26 cellular contexts compared by ENCODE assay signal in the genomic region with DNA sequence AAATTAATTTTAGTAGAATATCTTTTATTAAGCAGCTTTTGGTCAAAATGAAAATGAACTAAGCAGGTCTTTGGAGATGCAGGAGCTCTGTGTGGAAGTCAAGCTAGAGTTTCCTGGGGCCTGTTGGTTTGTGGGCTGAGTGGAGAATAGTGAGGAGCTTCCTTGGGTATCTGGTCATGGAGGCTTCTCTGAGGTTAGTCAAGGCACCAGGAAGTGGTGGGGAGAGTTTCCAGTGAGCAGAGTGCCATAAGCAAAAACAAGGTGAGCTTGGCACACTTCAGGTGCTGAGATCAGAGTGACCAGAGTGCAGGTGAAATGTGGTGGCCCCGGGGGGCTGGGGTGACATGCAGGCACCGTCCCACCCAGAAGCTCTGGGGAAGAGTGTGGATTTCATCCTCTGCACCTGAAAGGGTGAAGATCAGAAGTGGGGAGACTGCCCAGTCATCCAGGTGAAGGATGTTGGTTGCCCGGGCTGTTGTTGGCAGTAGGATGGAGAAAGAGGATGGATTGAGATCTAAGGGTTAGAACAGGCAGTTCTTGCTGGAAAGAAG.
A peak's percentile ranks its signal among the peaks of the same experiment; 100 is the strongest.
DNase-seq lines count a peak whose midpoint lies in the region; ATAC-seq and TF ChIP-seq lines count a peak whose summit lies in the region.
"Had no signal": no experiment of that assay in that cellular context is flagged by ENCODE, and none has a peak within 500 bp of the region (broad histone marks: within the 10 kb centered on the region; RNA-seq: fewer than 3 reads in every experiment).

No MANE protein-coding gene starts in this region.

- WGBS in aorta, 2 donors: 92 to 93% methylated on average over 3 of the region's 3 CpGs

- peaks cover 24% of the 10 kb centered on the region for H3K36me3 Mint-ChIP-seq in CD4-positive, CD25-positive, alpha-beta regulatory T cell
- H3K36me3 Mint-ChIP-seq in CD4-positive, alpha-beta memory T cell: peaks cover 41 to 42% of the 10 kb centered on the region in 2 donors
- H3K36me3 Mint-ChIP-seq in activated naive CD8-positive, alpha-beta T cell: peaks cover 13% of the 10 kb centered on the region
- H3K36me3 Mint-ChIP-seq in naive thymus-derived CD8-positive, alpha-beta T cell: peaks cover 14 to 40% (median 17%) of the 10 kb centered on the region in 3 donors

- DNase-seq in CD4-positive, CD25-positive, alpha-beta regulatory T cell: peak in 1 of 3 donors; percentile 34
- no peak for DNase-seq in CD4-positive, alpha-beta memory T cell
- DNase-seq in naive thymus-derived CD8-positive, alpha-beta T cell: no peak
- no peak for DNase-seq in GM20000 (ENCODE audit: low spot score)
- no peak for DNase-seq in ascending aorta (ENCODE audit: low spot score in 2 of 2)
- DNase-seq in aorta: no peak
- DNase-seq: activated effector memory CD4-positive, alpha-beta T cell treated with anti-CD3 and anti-CD28 coated beads, Interleukin-2, amount 50 U/mL, for 16 hours; amniotic stem cell; DMS 273 treated with DMSO at 0.1 percent for 48 hours; effector memory CD4-positive, alpha-beta T cell; foreskin fibroblast; Karpas-422; lower lobe of right lung; NCI-H1436 treated with DMSO at 0.1 percent for 48 hours; NCI-H446 treated with DMSO at 0.1 percent for 48 hours; stimulated activated CD4-positive, alpha-beta T cell treated with anti-CD3 and anti-CD28 coated beads, Interleukin-12 subunit alpha, Interleukin-12 subunit beta, amount 100 ng/mL, for 4 hours; stimulated activated CD4-positive, alpha-beta T cell treated with anti-CD3 and anti-CD28 coated beads, Interleukin-4, amount 100 ng/mL, for 1 hour had no signal

- H3K27ac Mint-ChIP-seq in CD4-positive, CD25-positive, alpha-beta regulatory T cell: peak overlapping the region; percentile 15 to 80 (median 72)
- peak overlapping the region in 6 of 7 donors; percentile 23 to 83 (median 62) for H3K27ac Mint-ChIP-seq in CD4-positive, alpha-beta memory T cell
- peak overlapping the region; percentile 67 for H3K27ac Mint-ChIP-seq in activated naive CD8-positive, alpha-beta T cell
- H3K27ac Mint-ChIP-seq in naive thymus-derived CD8-positive, alpha-beta T cell: peak overlapping the region in 9 of 10 donors; percentile 16 to 88 (median 77)
- H3K27ac Mint-ChIP-seq: progenitor cell of endocrine pancreas; stimulated activated memory B cell treated with anti-CD40 and anti-IgM and Interleukin-4, amounts not matched to agents 10 μg/mL and 1 μg/mL and 100 μg/mL, for 72 hours had no signal

- peaks cover 4 to 5% of the 10 kb centered on the region in 2 experiments for H3K9me3 ChIP-seq in CD4-positive, CD25-positive, alpha-beta regulatory T cell (ENCODE audit: control insufficient read depth in 2 of 2, low read length in 2 of 2)
- no peaks in the 10 kb centered on the region for H3K9me3 ChIP-seq in CD4-positive, alpha-beta memory T cell (ENCODE audit: control insufficient read depth in 1 of 2, low read length in 2 of 2)
- H3K9me3 ChIP-seq in ascending aorta (no peaks in the 10 kb centered on the region), aorta (ENCODE audit: control insufficient read depth, low read length) (peaks cover 6% of the 10 kb centered on the region)
- H3K9me3 ChIP-seq: right lobe of liver had no signal

- H3K9me3 Mint-ChIP-seq in CD4-positive, CD25-positive, alpha-beta regulatory T cell: peaks cover 0 to 5% (median 2%) of the 10 kb centered on the region in 7 donors
- H3K9me3 Mint-ChIP-seq in CD4-positive, alpha-beta memory T cell: peaks cover 0 to 12% (median 5%) of the 10 kb centered on the region in 8 donors
- peaks cover 5% of the 10 kb centered on the region for H3K9me3 Mint-ChIP-seq in activated naive CD8-positive, alpha-beta T cell (ENCODE audit: low read depth)
- peaks cover 0 to 5% (median 2%) of the 10 kb centered on the region in 9 donors for H3K9me3 Mint-ChIP-seq in naive thymus-derived CD8-positive, alpha-beta T cell

- TF ChIP-seq CTCF in GM20000 (IDR thresholded peaks at IDR 0.05; ENCODE audit: extremely low read depth, missing control alignments): no peak
- no peak for TF ChIP-seq CTCF in ascending aorta (IDR thresholded peaks at IDR 0.05)

- no peaks in the 10 kb centered on the region for H3K4me1 ChIP-seq in CD4-positive, CD25-positive, alpha-beta regulatory T cell (ENCODE audit: control insufficient read depth, insufficient read depth, low read length, poor library complexity, severe bottlenecking)
- H3K4me1 ChIP-seq in CD4-positive, alpha-beta memory T cell (ENCODE audit: insufficient read depth, low read length): no peaks in the 10 kb centered on the region
- no peaks in the 10 kb centered on the region for H3K4me1 ChIP-seq in ascending aorta
- no peaks in the 10 kb centered on the region for H3K4me1 ChIP-seq in aorta (ENCODE audit: control insufficient read depth in 1 of 2, insufficient read depth in 2 of 2, low read length in 2 of 2)
- H3K4me1 ChIP-seq: breast epithelium, lower lobe of right lung, right lobe of liver had no signal

- H3K27me3 ChIP-seq in CD4-positive, CD25-positive, alpha-beta regulatory T cell (ENCODE audit: control insufficient read depth, insufficient read depth, low read length): no peaks in the 10 kb centered on the region
- H3K27me3 ChIP-seq in CD4-positive, alpha-beta memory T cell (ENCODE audit: insufficient read depth, low read length): no peaks in the 10 kb centered on the region
- no peaks in the 10 kb centered on the region for H3K27me3 ChIP-seq in ascending aorta
- H3K27me3 ChIP-seq in aorta (ENCODE audit: control insufficient read depth in 1 of 2, insufficient read depth in 2 of 2, low read length in 1 of 2): no peaks in the 10 kb centered on the region
- H3K27me3 ChIP-seq: breast epithelium, right lobe of liver had no signal

- peak in 1 of 2 donors; percentile 18 for ATAC-seq in CD4-positive, CD25-positive, alpha-beta regulatory T cell (ENCODE audit: low read depth in 2 of 2)
- no peak for ATAC-seq in naive thymus-derived CD8-positive, alpha-beta T cell
- no peak for ATAC-seq in aorta (ENCODE audit: low FRiP score)
- ATAC-seq: HepG2; stimulated activated memory B cell treated with anti-CD40 and anti-IgM and Interleukin-4, amounts not matched to agents 10 μg/mL and 1 μg/mL and 100 μg/mL, for 72 hours had no signal

- H3K4me3 ChIP-seq in CD4-positive, CD25-positive, alpha-beta regulatory T cell (ENCODE audit: low read depth, low read length): no peak overlapping the region
- H3K4me3 ChIP-seq in CD4-positive, alpha-beta memory T cell (ENCODE audit: low read length in 2 of 2): no peak overlapping the region
- H3K4me3 ChIP-seq in ascending aorta (no peak overlapping the region), aorta (ENCODE audit: low read length in 2 of 2) (no peak overlapping the region)
- H3K4me3 ChIP-seq: breast epithelium, lower lobe of right lung, right lobe of liver, SK-N-MC, thoracic aorta had no signal

- peaks cover 33% of the 10 kb centered on the region for H3K36me3 ChIP-seq in CD4-positive, CD25-positive, alpha-beta regulatory T cell (ENCODE audit: control insufficient read depth, insufficient read depth, low read length)
- H3K36me3 ChIP-seq in CD4-positive, alpha-beta memory T cell (ENCODE audit: insufficient read depth, low read length): peaks cover 31% of the 10 kb centered on the region
- H3K36me3 ChIP-seq in ascending aorta (peaks cover 34 to 38% of the 10 kb centered on the region in 2 donors), aorta (ENCODE audit: control insufficient read depth in 1 of 2, insufficient read depth in 2 of 2, low read length in 1 of 2) (peaks cover 0 to 11% of the 10 kb centered on the region in 2 donors)

- POLR2A ChIA-PET in CD4-positive, alpha-beta memory T cell (lab: Charles Lee; ENCODE audit: partially characterized antibody): no interaction called here
- POLR2A ChIA-PET in naive thymus-derived CD8-positive, alpha-beta T cell (lab: Charles Lee): no interaction called here

- no peaks in the 10 kb centered on the region for H3K27me3 Mint-ChIP-seq in CD4-positive, CD25-positive, alpha-beta regulatory T cell
- H3K27me3 Mint-ChIP-seq in CD4-positive, alpha-beta memory T cell: no peaks in the 10 kb centered on the region
- H3K27me3 Mint-ChIP-seq in activated naive CD8-positive, alpha-beta T cell: no peaks in the 10 kb centered on the region
- no peaks in the 10 kb centered on the region for H3K27me3 Mint-ChIP-seq in naive thymus-derived CD8-positive, alpha-beta T cell
- H3K27me3 Mint-ChIP-seq: progenitor cell of endocrine pancreas; stimulated activated memory B cell treated with anti-CD40 and anti-IgM and Interleukin-4, amounts not matched to agents 10 μg/mL and 1 μg/mL and 100 μg/mL, for 72 hours had no signal

- H3K27ac ChIP-seq in CD4-positive, CD25-positive, alpha-beta regulatory T cell (ENCODE audit: insufficient read depth, low read length, poor library complexity, severe bottlenecking): no peak overlapping the region
- H3K27ac ChIP-seq in CD4-positive, alpha-beta memory T cell (ENCODE audit: low read depth, low read length): no peak overlapping the region
- no peak overlapping the region for H3K27ac ChIP-seq in ascending aorta
- H3K27ac ChIP-seq in aorta (ENCODE audit: low read depth in 1 of 2, low read length in 2 of 2): no peak overlapping the region
- H3K27ac ChIP-seq: breast epithelium, lower lobe of right lung, right lobe of liver, RWPE1, SK-N-MC, thoracic aorta had no signal

- no peak overlapping the region for H3K4me3 Mint-ChIP-seq in CD4-positive, CD25-positive, alpha-beta regulatory T cell
- no peak overlapping the region for H3K4me3 Mint-ChIP-seq in CD4-positive, alpha-beta memory T cell
- no peak overlapping the region for H3K4me3 Mint-ChIP-seq in activated naive CD8-positive, alpha-beta T cell
- H3K4me3 Mint-ChIP-seq in naive thymus-derived CD8-positive, alpha-beta T cell: peak overlapping the region in 1 of 10 donors; percentile 11
- H3K4me3 Mint-ChIP-seq: stimulated activated memory B cell treated with anti-CD40 and anti-IgM and Interleukin-4, amounts not matched to agents 10 μg/mL and 1 μg/mL and 100 μg/mL, for 72 hours had no signal

- peaks cover 0 to 10% (median 7%) of the 10 kb centered on the region in 4 donors for H3K4me1 Mint-ChIP-seq in CD4-positive, CD25-positive, alpha-beta regulatory T cell
- H3K4me1 Mint-ChIP-seq in CD4-positive, alpha-beta memory T cell: peaks cover 7 to 13% (median 10%) of the 10 kb centered on the region in 4 donors
- H3K4me1 Mint-ChIP-seq in activated naive CD8-positive, alpha-beta T cell (ENCODE audit: low read depth): peaks cover 15% of the 10 kb centered on the region
- H3K4me1 Mint-ChIP-seq in naive thymus-derived CD8-positive, alpha-beta T cell: peaks cover 14 to 17% (median 15%) of the 10 kb centered on the region in 4 donors
- H3K4me1 Mint-ChIP-seq: stimulated activated memory B cell treated with anti-CD40 and anti-IgM and Interleukin-4, amounts not matched to agents 10 μg/mL and 1 μg/mL and 100 μg/mL, for 72 hours had no signal

- intact Hi-C loops in CD4-positive, alpha-beta memory T cell (cut with micrococcal nuclease): no loop called here
- intact Hi-C loops in ascending aorta (cut with DNase I) (no loop called here), aorta (cut with DNase I) (no loop called here)

- CTCF ChIA-PET in CD4-positive, alpha-beta memory T cell (lab: Charles Lee; ENCODE audit: partially characterized antibody): no interaction called here
